ENCODE assay signal across 25 cellular contexts in the genomic region with DNA sequence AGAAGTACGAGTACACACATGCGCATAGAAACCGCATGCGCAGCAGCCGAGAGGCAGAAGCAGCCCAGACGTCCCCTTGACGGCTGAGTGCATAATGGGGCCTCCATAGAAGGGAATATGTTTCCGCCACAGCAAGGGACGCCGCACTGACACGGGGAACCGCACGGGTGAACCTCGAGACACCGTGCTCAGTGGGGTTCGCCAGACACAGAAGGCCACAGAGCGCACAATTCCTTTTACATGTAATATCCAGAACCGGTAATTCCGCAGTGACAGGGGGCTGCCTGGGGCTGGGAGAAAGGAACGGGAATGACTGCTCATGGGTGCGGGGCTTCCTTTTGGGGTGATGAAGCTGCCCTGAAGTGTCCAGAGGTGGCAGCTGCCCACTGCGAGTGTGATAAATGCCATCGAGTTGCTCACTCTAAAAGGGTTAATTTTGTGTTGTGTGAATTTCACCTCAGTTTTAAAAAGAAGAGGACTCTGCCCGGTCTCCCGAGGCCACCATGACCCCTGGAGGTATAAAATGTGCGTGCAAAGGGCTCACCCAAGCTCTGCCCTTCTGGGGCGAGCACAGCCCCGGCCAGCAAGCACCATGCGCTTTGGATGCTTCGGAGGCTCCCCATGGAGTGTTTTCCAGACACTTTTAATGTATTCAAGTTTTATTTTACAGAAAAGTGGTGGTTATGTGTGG.
"Had no signal": no experiment of that assay in that cellular context is flagged by ENCODE, and none has a peak within 500 bp of the region (broad histone marks: within the 10 kb centered on the region; RNA-seq: fewer than 3 reads in every experiment).

No MANE protein-coding gene starts in this region.

- H3K27ac Mint-ChIP-seq: activated CD8-positive, alpha-beta T cell treated with anti-CD3 and anti-CD28 coated beads, Interleukin-2, amount 10 ng/mL, durations not matched to agents 7 days and 5 days; activated naive CD8-positive, alpha-beta T cell treated with anti-CD3 and anti-CD28 coated beads, Interleukin-2, amount 50 U/mL, for 24 hours; activated T-helper 1 cell treated with anti-CD3 and anti-CD28 coated beads, Interleukin-12 subunit alpha, Interleukin-12 subunit beta, Interleukin-2, Interleukin-4 antibody, amounts not matched to agents 30 ng/mL and 10 ng/mL and 1 ng/mL, durations not matched to agents 14 hours and 24 hours and 36 hours; dendritic cell treated with granulocyte-macrophage colony-stimulating factor and Interleukin-4, amounts not matched to agents 40 ng/mL and 50 ng/mL, for 4 days; mesothelial cell of epicardium; nephron had no signal

- H3K4me3 ChIP-seq: body of pancreas, cardiac muscle cell, left lung, thyroid gland, upper lobe of right lung had no signal

- H3K36me3 Mint-ChIP-seq: mesothelial cell of epicardium had no signal

- H3K9me3 Mint-ChIP-seq: activated naive CD8-positive, alpha-beta T cell treated with anti-CD3 and anti-CD28 coated beads, Interleukin-2, amount 50 U/mL, for 24 hours; activated T-helper 1 cell treated with anti-CD3 and anti-CD28 coated beads, Interleukin-12 subunit alpha, Interleukin-12 subunit beta, Interleukin-2, Interleukin-4 antibody, amounts not matched to agents 30 ng/mL and 10 ng/mL and 1 ng/mL, durations not matched to agents 14 hours and 24 hours and 36 hours; dendritic cell treated with granulocyte-macrophage colony-stimulating factor and Interleukin-4, amounts not matched to agents 40 ng/mL and 50 ng/mL, for 4 days had no signal

- H3K9ac ChIP-seq: parathyroid adenoma had no signal

- H3K4me1 ChIP-seq: body of pancreas, left lung, thyroid gland, upper lobe of right lung had no signal

- H3K79me2 ChIP-seq: parathyroid adenoma had no signal

- H3K27ac ChIP-seq: body of pancreas, cardiac muscle cell, left lung, parathyroid adenoma, thyroid gland, upper lobe of right lung, WERI-Rb-1 had no signal

- H3K9me3 ChIP-seq: body of pancreas, left lung, thyroid gland, upper lobe of right lung had no signal

- H3K36me3 ChIP-seq: cardiac muscle cell, left lung, thyroid gland, upper lobe of right lung, WERI-Rb-1 had no signal

- DNase-seq: activated CD4-positive, alpha-beta T cell treated with anti-CD3 and anti-CD28 coated beads for 1 hour; activated CD4-positive, alpha-beta T cell treated with anti-CD3 and anti-CD28 coated beads, Interleukin-2, amount 50 U/mL, for 1 hour; activated CD8-positive, alpha-beta T cell treated with anti-CD3 and anti-CD28 coated beads, Interleukin-2, amount 10 ng/mL, durations not matched to agents 7 days and 5 days; activated gamma-delta T cell; activated naive CD4-positive, alpha-beta T cell treated with anti-CD3 and anti-CD28 coated beads, Interleukin-2, amount 50 U/mL, for 16 hours; activated naive CD8-positive, alpha-beta T cell treated with anti-CD3 and anti-CD28 coated beads, Interleukin-2, amount 50 U/mL, for 24 hours; body of pancreas; effector CD4-positive, alpha-beta T cell; erythroblast; foreskin fibroblast; kidney glomerular epithelial cell; mammary epithelial cell; nucleus accumbens; stimulated activated CD4-positive, alpha-beta T cell treated with anti-CD3 and anti-CD28 coated beads, Interleukin-4, amount 100 ng/mL, for 24 hours; stimulated activated naive CD4-positive, alpha-beta T cell treated with Interleukin-2 at 50 U/mL for 16 hours; thyroid gland; upper lobe of right lung; WERI-Rb-1 had no signal

- H3K4me3 Mint-ChIP-seq: activated CD8-positive, alpha-beta T cell treated with anti-CD3 and anti-CD28 coated beads, Interleukin-2, amount 10 ng/mL, durations not matched to agents 7 days and 5 days; activated naive CD8-positive, alpha-beta T cell treated with anti-CD3 and anti-CD28 coated beads, Interleukin-2, amount 50 U/mL, for 24 hours; activated T-helper 1 cell treated with anti-CD3 and anti-CD28 coated beads, Interleukin-12 subunit alpha, Interleukin-12 subunit beta, Interleukin-2, Interleukin-4 antibody, amounts not matched to agents 30 ng/mL and 10 ng/mL and 1 ng/mL, durations not matched to agents 14 hours and 24 hours and 36 hours; dendritic cell treated with granulocyte-macrophage colony-stimulating factor and Interleukin-4, amounts not matched to agents 40 ng/mL and 50 ng/mL, for 4 days; mesothelial cell of epicardium; nephron had no signal

- H3K27me3 ChIP-seq: body of pancreas, cardiac muscle cell, thyroid gland had no signal

- ATAC-seq: activated CD8-positive, alpha-beta T cell treated with anti-CD3 and anti-CD28 coated beads, Interleukin-2, amount 10 ng/mL, durations not matched to agents 7 days and 5 days; activated naive CD8-positive, alpha-beta T cell treated with anti-CD3 and anti-CD28 coated beads, Interleukin-2, amount 50 U/mL, for 24 hours; body of pancreas; left lung; upper lobe of right lung had no signal

- H3K4me1 Mint-ChIP-seq: activated naive CD8-positive, alpha-beta T cell treated with anti-CD3 and anti-CD28 coated beads, Interleukin-2, amount 50 U/mL, for 24 hours; mesothelial cell of epicardium had no signal
